19 cellular contexts compared by ENCODE assay signal in the genomic region with DNA sequence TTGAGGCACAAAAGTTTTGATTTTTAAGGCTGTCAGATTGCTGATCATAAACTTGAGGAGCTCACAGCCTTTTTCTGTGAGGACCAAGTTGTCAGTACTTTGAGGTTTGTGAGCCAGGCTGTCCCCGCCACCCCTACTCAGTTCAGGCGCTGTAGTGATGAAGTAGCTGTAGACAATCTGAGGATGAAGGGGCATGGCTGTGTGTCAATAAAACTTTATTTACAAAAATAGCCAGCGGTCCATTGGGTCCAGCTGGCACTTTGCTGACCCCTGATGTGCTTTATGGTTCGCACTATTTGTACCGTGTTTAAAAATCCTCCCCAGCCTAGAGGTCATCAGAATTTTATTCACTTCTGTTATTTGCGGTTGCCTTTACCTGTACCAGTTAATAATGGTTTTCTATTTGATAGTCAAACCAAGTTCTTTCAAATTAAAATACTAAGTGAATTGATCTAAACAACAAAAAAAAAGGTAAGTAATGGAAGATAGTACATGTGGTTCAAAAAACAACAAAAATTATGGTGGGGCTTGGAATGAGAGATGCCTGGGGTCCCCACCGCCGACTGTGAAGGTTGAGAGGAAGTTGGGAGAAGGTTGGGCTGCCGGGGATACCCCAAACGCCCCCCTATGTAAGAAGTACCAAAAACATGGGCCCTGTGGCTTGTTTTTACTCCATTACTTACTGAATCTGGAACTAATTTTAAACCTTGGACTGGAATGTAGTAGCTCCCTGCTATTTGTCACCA.
DNase-seq lines count a peak whose midpoint lies in the region; ATAC-seq and TF ChIP-seq lines count a peak whose summit lies in the region.
"Had no signal": no experiment of that assay in that cellular context is flagged by ENCODE, and none has a peak within 500 bp of the region (broad histone marks: within the 10 kb centered on the region; RNA-seq: fewer than 3 reads in every experiment).

No MANE protein-coding gene starts in this region.

- H3K4me1 ChIP-seq in esophagus muscularis mucosa (no peaks in the 10 kb centered on the region), neural progenitor cell (peaks cover 14% of the 10 kb centered on the region), osteoblast (ENCODE audit: insufficient read depth, low read length) (no peaks in the 10 kb centered on the region)
- H3K4me1 ChIP-seq: HAP-1, SJCRH30 had no signal

- WGBS in esophagus muscularis mucosa, result 78% methylated on average over 10 of the region's 10 CpGs

- TF ChIP-seq POLR2A in esophagus muscularis mucosa (IDR thresholded peaks at IDR 0.05; ENCODE audit: low read depth), result no peak

- H3K4me3 ChIP-seq in H7 (ENCODE audit: insufficient read depth, low read depth, low read length) (no peak overlapping the region), esophagus muscularis mucosa (no peak overlapping the region), neural progenitor cell (no peak overlapping the region), osteoblast (ENCODE audit: insufficient read depth, low read length) (no peak overlapping the region)
- H3K4me3 ChIP-seq: GM23248, HAP-1, SJCRH30 had no signal

- H3K4me2 ChIP-seq in neural progenitor cell, result peak overlapping the region; percentile 43
- H3K4me2 ChIP-seq in osteoblast (ENCODE audit: insufficient read depth, low read length), result no peak overlapping the region

- H3K27me3 ChIP-seq in H7 (ENCODE audit: control insufficient read depth, insufficient read depth, low read length) (no peaks in the 10 kb centered on the region), esophagus muscularis mucosa (peaks cover 0 to 6% (median 0%) of the 10 kb centered on the region in 4 donors), neural progenitor cell (no peaks in the 10 kb centered on the region), osteoblast (ENCODE audit: insufficient read depth, low read length) (no peaks in the 10 kb centered on the region)

- peaks cover 29% of the 10 kb centered on the region for H3K4me1 Mint-ChIP-seq in neural progenitor cell
- H3K4me1 Mint-ChIP-seq: CD4-positive, CD25-positive, alpha-beta regulatory T cell had no signal

- H3K9me3 ChIP-seq in esophagus muscularis mucosa, result no peaks in the 10 kb centered on the region
- no peaks in the 10 kb centered on the region for H3K9me3 ChIP-seq in neural progenitor cell (ENCODE audit: low read depth)
- H3K9me3 ChIP-seq in osteoblast (ENCODE audit: low read depth, low read length), result no peaks in the 10 kb centered on the region
- H3K9me3 ChIP-seq: HAP-1, SJCRH30 had no signal

- no peak overlapping the region for H3K9ac ChIP-seq in neural progenitor cell
- H3K9ac ChIP-seq: GM23248 had no signal

- H4K20me1 ChIP-seq in neural progenitor cell (ENCODE audit: low read depth) (no peaks in the 10 kb centered on the region), osteoblast (ENCODE audit: insufficient read depth, low read length) (no peaks in the 10 kb centered on the region)

- no peak overlapping the region for H3K27ac Mint-ChIP-seq in neural progenitor cell
- H3K27ac Mint-ChIP-seq: CD4-positive, CD25-positive, alpha-beta regulatory T cell had no signal

- intact Hi-C loops in esophagus muscularis mucosa (cut with DNase I), result no loop called here

- TF ChIP-seq CTCF in esophagus muscularis mucosa (IDR thresholded peaks at IDR 0.05), result no peak
- no peak for TF ChIP-seq CTCF in neural progenitor cell (IDR thresholded peaks at IDR 0.05)
- TF ChIP-seq CTCF in osteoblast (IDR thresholded peaks at IDR 0.05; ENCODE audit: extremely low read depth, low read depth, low read length), result no peak

- no peaks in the 10 kb centered on the region for H3K36me3 Mint-ChIP-seq in neural progenitor cell
- H3K36me3 Mint-ChIP-seq: CD4-positive, CD25-positive, alpha-beta regulatory T cell had no signal

- peak; percentile 8 for DNase-seq in H7
- peak; percentile 17 for DNase-seq in esophagus muscularis mucosa (ENCODE audit: extremely low spot score)
- DNase-seq in neural progenitor cell (ENCODE audit: low spot score), result no peak
- DNase-seq in osteoblast (ENCODE audit: insufficient read length, low spot score, missing footprints), result no peak
- DNase-seq in NCI-H1417 treated with DMSO at 0.1 percent for 48 hours (lab: John Stamatoyannopoulos, UW), result no peak
- DNase-seq: CD4-positive, CD25-positive, alpha-beta regulatory T cell; KBM-7; NCI-H1092; NCI-H2029 treated with DMSO at 0.1 percent for 48 hours; NCI-H2171; NCI-H345; NCI-H524; NCI-H82; SJCRH30 had no signal

- H3K27ac ChIP-seq in angular gyrus (ENCODE audit: low read depth, low read length), result peak overlapping the region; percentile 11
- H3K27ac ChIP-seq in esophagus muscularis mucosa (replicated peaks in 1 of 4), result no peak overlapping the region
- no peak overlapping the region for H3K27ac ChIP-seq in neural progenitor cell
- H3K27ac ChIP-seq in osteoblast (ENCODE audit: low read depth, low read length), result no peak overlapping the region
- H3K27ac ChIP-seq: GM23248, SJCRH30 had no signal

- H3K27me3 Mint-ChIP-seq in neural progenitor cell (ENCODE audit: insufficient read depth, low read depth), result peaks cover 14% of the 10 kb centered on the region
- H3K27me3 Mint-ChIP-seq: CD4-positive, CD25-positive, alpha-beta regulatory T cell had no signal

- no peaks in the 10 kb centered on the region for H3K9me3 Mint-ChIP-seq in neural progenitor cell

- H3F3A ChIP-seq in neural progenitor cell (ENCODE audit: low read depth), result peaks cover 5% of the 10 kb centered on the region

- no peaks in the 10 kb centered on the region for H3K36me3 ChIP-seq in H7 (replicated peaks; ENCODE audit: control insufficient read depth, insufficient read depth, low read length)
- H3K36me3 ChIP-seq in esophagus muscularis mucosa, result no peaks in the 10 kb centered on the region
- H3K36me3 ChIP-seq in neural progenitor cell, result no peaks in the 10 kb centered on the region
- no peaks in the 10 kb centered on the region for H3K36me3 ChIP-seq in osteoblast (ENCODE audit: insufficient read depth, low read length)
- H3K36me3 ChIP-seq: HAP-1, SJCRH30 had no signal

- no peak for TF ChIP-seq EP300 in esophagus muscularis mucosa (IDR thresholded peaks at IDR 0.05)

- H3K4me3 Mint-ChIP-seq in neural progenitor cell, result no peak overlapping the region
- H3K4me3 Mint-ChIP-seq: CD4-positive, CD25-positive, alpha-beta regulatory T cell had no signal

- no peak for ATAC-seq in GM21515 (IDR thresholded peaks at IDR 0.05; ENCODE audit: unreplicated experiment)
- ATAC-seq: Panc1 had no signal

- H3K79me2 ChIP-seq in neural progenitor cell (ENCODE audit: low read depth) (no peaks in the 10 kb centered on the region), osteoblast (ENCODE audit: insufficient read depth, low read length) (no peaks in the 10 kb centered on the region)

- peak overlapping the region; percentile 81 for H2AFZ ChIP-seq in neural progenitor cell (replicated peaks)
- H2AFZ ChIP-seq in osteoblast (ENCODE audit: low read length), result no peak overlapping the region
- H2AFZ ChIP-seq: GM23248 had no signal

Comparison
In these comparisons a context has a peak if more than half of its experiments do, and no peak if none do; other contexts are left out.
1. DNase-seq: peak in H7 (single experiment) and esophagus muscularis mucosa (single experiment); none in neural progenitor cell (single experiment), osteoblast (single experiment) and NCI-H1417 treated with DMSO at 0.1 percent for 48 hours (single experiment).